In genomic region chr12:101819467-101819866, GRCh38 we compare ENCODE assay signal across 8 cellular contexts. TPM values are rescaled to one million over a fixed set of nuclear protein-coding genes. Genes with fewer than 3 reads are reported as not detected.
A peak's percentile ranks its signal among the peaks of the same experiment; 100 is the strongest.
DNase-seq lines count a peak whose midpoint lies in the region; ATAC-seq, FAIRE-seq and TF ChIP-seq lines count a peak whose summit lies in the region.

No MANE protein-coding gene starts in this region.

- H3K79me1 ChIP-seq in neuronal stem cell (ENCODE audit: low read depth, low read length): peaks cover 1% of the 10 kb centered on the region
- no peaks in the 10 kb centered on the region for H3K79me1 ChIP-seq in trophoblast cell (ENCODE audit: low read length)

- no peak overlapping the region for H3K4me2 ChIP-seq in neuronal stem cell (ENCODE audit: insufficient read depth, low read length, poor library complexity, severe bottlenecking)
- H3K4me2 ChIP-seq in trophoblast cell (ENCODE audit: low read length): no peak overlapping the region

- H3K4me3 Mint-ChIP-seq in activated CD8-positive, alpha-beta T cell treated with anti-CD3 and anti-CD28 coated beads, Interleukin-2, amount 10 ng/mL, durations not matched to agents 7 days and 5 days: no peak overlapping the region

- H3K27ac ChIP-seq in small intestine (ENCODE audit: low read depth in 1 of 2, low read length in 1 of 2) (no peak overlapping the region), neuronal stem cell (replicated peaks; ENCODE audit: low read length) (no peak overlapping the region), trophoblast cell (ENCODE audit: low read depth, low read length) (no peak overlapping the region)

- H3K36me3 Mint-ChIP-seq in activated CD8-positive, alpha-beta T cell treated with anti-CD3 and anti-CD28 coated beads, Interleukin-2, amount 10 ng/mL, durations not matched to agents 7 days and 5 days (ENCODE audit: low read depth): peaks cover 60% of the 10 kb centered on the region

- CTCF ChIA-PET in activated CD8-positive, alpha-beta T cell treated with anti-CD3 and anti-CD28 coated beads, Interleukin-2, amount 10 ng/mL, durations not matched to agents 7 days and 5 days (lab: Charles Lee): interaction anchor here (0.7 to 3.8 kb wide), 5 partner anchors 9 to 263 kb away, joined by 3 to 24 read pairs (median 4); partner anchors contain the start of gene GNPTAB

- no peak overlapping the region for H2BK5ac ChIP-seq in neuronal stem cell (ENCODE audit: low read length)
- no peak overlapping the region for H2BK5ac ChIP-seq in trophoblast cell (ENCODE audit: low read depth, low read length, poor library complexity)

- DNase-seq in GM12891 (ENCODE audit: insufficient read length, low spot score): no peak
- no peak for DNase-seq in activated CD8-positive, alpha-beta T cell treated with anti-CD3 and anti-CD28 coated beads, Interleukin-2, amount 10 ng/mL, durations not matched to agents 7 days and 5 days
- no peak for DNase-seq in stimulated activated CD4-positive, alpha-beta T cell treated with anti-CD3 and anti-CD28 coated beads, Interleukin-4, amount 100 ng/mL, for 24 hours
- no peak for DNase-seq in small intestine
- no peak for DNase-seq in neuronal stem cell (ENCODE audit: low spot score)
- DNase-seq in trophoblast cell: no peak

- H3K9me3 Mint-ChIP-seq in activated CD8-positive, alpha-beta T cell treated with anti-CD3 and anti-CD28 coated beads, Interleukin-2, amount 10 ng/mL, durations not matched to agents 7 days and 5 days (ENCODE audit: insufficient read depth): peaks cover 9% of the 10 kb centered on the region

- H3K23ac ChIP-seq in neuronal stem cell (ENCODE audit: low read depth, low read length, poor library complexity) (no peak overlapping the region), trophoblast cell (ENCODE audit: low read length) (no peak overlapping the region)

- POLR2A ChIA-PET in activated CD8-positive, alpha-beta T cell treated with anti-CD3 and anti-CD28 coated beads, Interleukin-2, amount 10 ng/mL, durations not matched to agents 7 days and 5 days (lab: Charles Lee): interaction anchor here (1.3 to 1.9 kb wide), 2 partner anchors 11 to 24 kb away, joined by 4 read pairs; partner anchors contain the start of gene GNPTAB

- H3K18ac ChIP-seq in neuronal stem cell (ENCODE audit: low read length) (no peak overlapping the region), trophoblast cell (ENCODE audit: low read length) (no peak overlapping the region)

- WGBS in small intestine, 3 donors: 57 to 89% (median 82%) methylated on average over 2 of the region's 2 CpGs
- WGBS in neuronal stem cell (ENCODE audit: extremely low coverage in 2 of 2, insufficient read length in 2 of 2, insufficient replicate concordance in 1 of 2), 2 donors: no CpG with 5 or more reads among the region's 2 CpGs
- no CpG with 5 or more reads among the region's 2 CpGs for WGBS in trophoblast cell (ENCODE audit: extremely low coverage, insufficient coverage, insufficient read length)

- peak overlapping the region; percentile 72 for H3K27ac Mint-ChIP-seq in activated CD8-positive, alpha-beta T cell treated with anti-CD3 and anti-CD28 coated beads, Interleukin-2, amount 10 ng/mL, durations not matched to agents 7 days and 5 days

- peak; percentile 65 for ATAC-seq in GM19438 (IDR thresholded peaks at IDR 0.05; ENCODE audit: low read depth, unreplicated experiment)
- peak; percentile 68 for ATAC-seq in HG02981 (IDR thresholded peaks at IDR 0.05; ENCODE audit: unreplicated experiment)
- no peak for ATAC-seq in activated CD8-positive, alpha-beta T cell treated with anti-CD3 and anti-CD28 coated beads, Interleukin-2, amount 10 ng/mL, durations not matched to agents 7 days and 5 days

- H3K4ac ChIP-seq in neuronal stem cell (ENCODE audit: low read length): no peak overlapping the region
- no peak overlapping the region for H3K4ac ChIP-seq in trophoblast cell (ENCODE audit: low read depth, low read length)

- no peak for TF ChIP-seq POLR2A in GM12891 (IDR thresholded peaks at IDR 0.05; ENCODE audit: low read depth, low read length)

- H4K12ac ChIP-seq in trophoblast cell (ENCODE audit: low read depth, low read length): no peak overlapping the region

- FAIRE-seq in GM12891 (lab: Jason Lieb, UNC): peak; percentile 65
- FAIRE-seq in small intestine (lab: Jason Lieb, UNC): no peak

- H3K27me3 ChIP-seq in small intestine (ENCODE audit: control insufficient read depth in 2 of 2, insufficient read depth in 2 of 2, low read length in 2 of 2) (no peaks in the 10 kb centered on the region), neuronal stem cell (ENCODE audit: control insufficient read depth in 3 of 3, insufficient read depth in 3 of 3, low read depth in 1 of 3, low read length in 3 of 3) (no peaks in the 10 kb centered on the region), trophoblast cell (ENCODE audit: insufficient read depth, low read length) (no peaks in the 10 kb centered on the region)

- H2BK15ac ChIP-seq in neuronal stem cell (ENCODE audit: low read length): no peak overlapping the region

- H3K27me3 Mint-ChIP-seq in activated CD8-positive, alpha-beta T cell treated with anti-CD3 and anti-CD28 coated beads, Interleukin-2, amount 10 ng/mL, durations not matched to agents 7 days and 5 days (ENCODE audit: low read depth): no peaks in the 10 kb centered on the region

- H3K79me2 ChIP-seq in trophoblast cell (ENCODE audit: control insufficient read depth, insufficient read depth, low read length, poor library complexity): no peaks in the 10 kb centered on the region

- H3K4me1 ChIP-seq in small intestine (ENCODE audit: control insufficient read depth in 2 of 2, insufficient read depth in 1 of 2, low read depth in 1 of 2, low read length in 1 of 2): no peaks in the 10 kb centered on the region
- no peaks in the 10 kb centered on the region for H3K4me1 ChIP-seq in neuronal stem cell (ENCODE audit: control insufficient read depth in 2 of 2, insufficient read depth in 1 of 2, low read depth in 1 of 2, low read length in 2 of 2)
- peaks cover 0 to 3% of the 10 kb centered on the region in 2 experiments for H3K4me1 ChIP-seq in trophoblast cell (ENCODE audit: control insufficient read depth in 1 of 2, insufficient read depth in 2 of 2, low read length in 2 of 2)

- H2BK12ac ChIP-seq in neuronal stem cell (ENCODE audit: low read length): no peak overlapping the region
- H2BK12ac ChIP-seq in trophoblast cell (ENCODE audit: low read length): no peak overlapping the region

- H4K8ac ChIP-seq in neuronal stem cell (ENCODE audit: low read depth, low read length) (no peak overlapping the region), trophoblast cell (ENCODE audit: low read depth, low read length) (no peak overlapping the region)

- H3K9ac ChIP-seq in neuronal stem cell (ENCODE audit: low read depth, low read length, poor library complexity) (no peak overlapping the region), trophoblast cell (ENCODE audit: low read length) (no peak overlapping the region)

- H2AFZ ChIP-seq in neuronal stem cell (ENCODE audit: low read length) (no peak overlapping the region), trophoblast cell (ENCODE audit: insufficient read depth, low read length, poor library complexity) (no peak overlapping the region)

- peaks cover 62% of the 10 kb centered on the region for H3K4me1 Mint-ChIP-seq in activated CD8-positive, alpha-beta T cell treated with anti-CD3 and anti-CD28 coated beads, Interleukin-2, amount 10 ng/mL, durations not matched to agents 7 days and 5 days (ENCODE audit: low read depth)

- no peak overlapping the region for H3K4me3 ChIP-seq in small intestine (ENCODE audit: low read depth in 1 of 2, low read length in 2 of 2)
- no peak overlapping the region for H3K4me3 ChIP-seq in neuronal stem cell (ENCODE audit: low read length in 2 of 2)
- H3K4me3 ChIP-seq in trophoblast cell (ENCODE audit: low read depth, low read length): no peak overlapping the region

- H2BK120ac ChIP-seq in neuronal stem cell (ENCODE audit: low read depth, low read length): no peak overlapping the region
- no peak overlapping the region for H2BK120ac ChIP-seq in trophoblast cell (ENCODE audit: insufficient read depth, low read length, poor library complexity)

- H3K36me3 ChIP-seq in small intestine (ENCODE audit: control insufficient read depth in 2 of 2, insufficient read depth in 2 of 2, low read length in 2 of 2) (no peaks in the 10 kb centered on the region), neuronal stem cell (replicated peaks in 1 of 2; ENCODE audit: control insufficient read depth in 2 of 2, insufficient read depth in 2 of 2, low read length in 2 of 2) (no peaks in the 10 kb centered on the region), trophoblast cell (ENCODE audit: control insufficient read depth in 1 of 2, insufficient read depth in 2 of 2, low read length in 2 of 2) (no peaks in the 10 kb centered on the region)

- no peak overlapping the region for H3K14ac ChIP-seq in neuronal stem cell (ENCODE audit: low read length)
- no peak overlapping the region for H3K14ac ChIP-seq in trophoblast cell (ENCODE audit: low read length)

- H3K9me3 ChIP-seq in small intestine (ENCODE audit: control insufficient read depth, low read depth) (no peaks in the 10 kb centered on the region), neuronal stem cell (replicated peaks in 1 of 2; ENCODE audit: control insufficient read depth in 2 of 2, insufficient read depth in 1 of 2, low read depth in 1 of 2, low read length in 2 of 2) (no peaks in the 10 kb centered on the region), trophoblast cell (ENCODE audit: insufficient read depth, low read depth, low read length) (no peaks in the 10 kb centered on the region)

- no peak overlapping the region for H4K91ac ChIP-seq in neuronal stem cell (ENCODE audit: low read depth, low read length, poor library complexity)
- H4K91ac ChIP-seq in trophoblast cell (ENCODE audit: low read depth, low read length): no peak overlapping the region

- no peak overlapping the region for H2AK5ac ChIP-seq in neuronal stem cell (ENCODE audit: low read depth, low read length)
- H2AK5ac ChIP-seq in trophoblast cell (ENCODE audit: low read length): no peak overlapping the region

TF ChIP-seq in GM12891, 5 proteins besides CTCF, POLR2A, EP300 and RAD21 (continues in another document):
- no peak for TF ChIP-seq PAX5 (IDR thresholded peaks at IDR 0.05; ENCODE audit: insufficient read depth, low read length, severe bottlenecking)
- no peak for TF ChIP-seq SPI1 (IDR thresholded peaks at IDR 0.05; ENCODE audit: low read depth, low read length)

RNA-seq across cellular contexts. Expression of gene GNPTAB, which starts 11.3 kb away (rescaled TPM):
- polyA plus RNA-seq in GM12891 (2012; ENCODE audit: low read depth, missing spikeins): 12.4 TPM
- 100 to 1,000 TPM; 104 to 109 TPM for total RNA-seq in activated CD8-positive, alpha-beta T cell treated with anti-CD3 and anti-CD28 coated beads, Interleukin-2, amount 10 ng/mL, durations not matched to agents 7 days and 5 days
- 10 to 100 TPM in 2 of 3 donors, 1 to 10 TPM in 1; 6.8 to 13.6 (median 11.6) TPM for polyA plus RNA-seq in small intestine
- polyA plus RNA-seq in neuronal stem cell (2013, experiment 1 of 2): 12.4 TPM
- 13.2 TPM for polyA plus RNA-seq in neuronal stem cell (2013, experiment 2 of 2)
- polyA plus RNA-seq in trophoblast cell (2013): 17.9 and 18.6 TPM in 2 replicates

RNA-seq across cellular contexts. Expression of gene DRAM1, which starts 57.9 kb away (rescaled TPM):
- polyA plus RNA-seq in GM12891 (2012; ENCODE audit: low read depth, missing spikeins): 37.6 TPM
- 1 to 10 TPM; 2.6 to 2.7 TPM for total RNA-seq in activated CD8-positive, alpha-beta T cell treated with anti-CD3 and anti-CD28 coated beads, Interleukin-2, amount 10 ng/mL, durations not matched to agents 7 days and 5 days
- 1 to 10 TPM in 2 of 3 donors, under 1 TPM in 1; 0.89 to 9.9 (median 4.1) TPM for polyA plus RNA-seq in small intestine
- polyA plus RNA-seq in neuronal stem cell (2013, experiment 1 of 2): 4.8 TPM
- polyA plus RNA-seq in neuronal stem cell (2013, experiment 2 of 2): 4.6 TPM
- 22.7 and 24.7 TPM in 2 replicates for polyA plus RNA-seq in trophoblast cell (2013)
